ENCODE assay signal across 2 cellular contexts in the genomic region with DNA sequence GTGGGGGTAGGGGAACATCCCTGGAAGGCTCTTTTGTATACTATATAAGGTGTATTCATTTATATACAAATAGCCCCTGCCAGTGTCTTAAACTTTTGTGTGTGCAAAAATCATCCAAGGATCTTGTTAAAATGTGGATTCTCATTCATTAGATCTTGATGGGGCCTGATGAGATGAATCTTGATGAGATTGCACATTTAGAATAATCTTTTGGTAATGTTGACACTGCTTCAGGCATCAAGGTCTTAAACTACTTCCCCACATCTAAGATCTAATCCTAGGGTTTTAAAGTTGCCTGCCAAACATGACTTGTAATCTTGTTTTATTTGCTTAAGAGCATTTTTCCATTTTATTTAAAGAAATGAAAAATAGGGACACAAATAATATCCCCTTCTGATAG.
TF ChIP-seq lines count a peak whose summit lies in the region.

No MANE protein-coding gene starts in this region.

TF ChIP-seq in A549, 52 proteins besides CTCF, POLR2A, EP300 and RAD21:
- TF ChIP-seq MAFK (IDR thresholded peaks at IDR 0.05; ENCODE audit: partially characterized antibody) (peak; percentile 56), RNF2 (IDR thresholded peaks at IDR 0.05; ENCODE audit: borderline replicate concordance, low read depth) (no peak), ZFP36 (IDR thresholded peaks at IDR 0.05; ENCODE audit: borderline replicate concordance, partially characterized antibody) (no peak), ATOH8 (CRISPR knock-in tag; IDR thresholded peaks at IDR 0.05; ENCODE audit: low read depth) (no peak)

TF ChIP-seq in H1, 55 proteins besides CTCF, POLR2A, EP300 and RAD21:
- TF ChIP-seq KDM1A (IDR thresholded peaks at IDR 0.05; ENCODE audit: borderline replicate concordance, low read length) (no peak), CHD1 (IDR thresholded peaks at IDR 0.05; ENCODE audit: low read depth, low read length) (no peak), FOSL1 (IDR thresholded peaks at IDR 0.05; ENCODE audit: insufficient read depth, low read depth, low read length) (no peak), CBX8 (IDR thresholded peaks at IDR 0.05; ENCODE audit: borderline replicate concordance, low read depth, low read length) (0 out of 2 replicates have a peak, but pooled peaks have one; percentile 49)
